In the genomic region with DNA sequence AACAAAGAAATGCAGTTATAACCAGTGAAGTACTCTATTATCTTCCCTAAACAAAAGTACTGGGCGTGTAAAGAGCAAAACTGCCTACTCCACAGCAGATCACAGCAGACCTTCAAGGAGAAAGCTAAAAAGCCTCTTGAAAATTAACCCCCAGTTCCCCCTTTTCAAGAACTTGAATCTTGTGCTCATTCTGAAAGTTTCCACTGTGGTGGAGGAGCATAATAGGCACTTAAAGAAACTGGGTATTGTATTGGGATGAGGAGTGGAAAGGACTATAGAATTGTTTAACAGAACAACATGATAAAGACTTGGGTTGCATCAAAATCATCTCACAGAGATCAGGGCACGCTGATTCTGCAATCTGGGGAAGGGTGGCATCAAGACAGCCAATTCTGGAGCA, we compare ENCODE assay signal across 11 cellular contexts. TPM values are rescaled to one million over a fixed set of nuclear protein-coding genes. Genes with fewer than 3 reads are reported as not detected.
A peak's percentile ranks its signal among the peaks of the same experiment; 100 is the strongest.
DNase-seq lines count a peak whose midpoint lies in the region; ATAC-seq and TF ChIP-seq lines count a peak whose summit lies in the region.
"Had no signal": no experiment of that assay in that cellular context is flagged by ENCODE, and none has a peak within 500 bp of the region (broad histone marks: within the 10 kb centered on the region; RNA-seq: fewer than 3 reads in every experiment).

No MANE protein-coding gene starts in this region.

- POLR2A ChIA-PET in PC-9 (lab: Charles Lee; ENCODE audit: unreplicated experiment): no interaction called here

- TF ChIP-seq CTCF in GM06990 (IDR thresholded peaks at IDR 0.05; ENCODE audit: insufficient read depth, low read length, poor library complexity, severe bottlenecking): no peak
- TF ChIP-seq CTCF in PC-9 (conservative IDR thresholded peaks at IDR 0.05): no peak
- no peak for TF ChIP-seq CTCF in progenitor cell of endocrine pancreas (IDR thresholded peaks at IDR 0.05; ENCODE audit: unreplicated experiment)

- peak overlapping the region; percentile 84 for H3K4me2 ChIP-seq in PC-9

- no peaks in the 10 kb centered on the region for H3K9me2 ChIP-seq in PC-9 (ENCODE audit: insufficient read depth)

- ATAC-seq in left lobe of liver: no peak
- ATAC-seq: activated CD4-positive, CD25-positive, alpha-beta regulatory T cell treated with anti-CD3 and anti-CD28 coated beads, Interleukin-2, amount 50 U/mL, for 24 hours had no signal

- no peak overlapping the region for H2AFZ ChIP-seq in PC-9

- peaks cover 20% of the 10 kb centered on the region for H3K4me1 Mint-ChIP-seq in progenitor cell of endocrine pancreas (ENCODE audit: low read depth)

- CTCF ChIA-PET in PC-9 (lab: Charles Lee): no interaction called here

- peaks cover 4% of the 10 kb centered on the region for H3K36me3 Mint-ChIP-seq in progenitor cell of endocrine pancreas (ENCODE audit: insufficient read depth)

- intact Hi-C loops in PC-9 (cut with micrococcal nuclease; ENCODE audit: unreplicated experiment): loop anchor here (10.0 kb wide), 2 partner anchors 129 to 299 kb away; no protein-coding TSS in a partner anchor

- H3F3A ChIP-seq in PC-9 (ENCODE audit: insufficient read depth, low read depth): peaks cover 12% of the 10 kb centered on the region; the same call in 1 of the 2 replicates

- H3K27me3 ChIP-seq in GM06990 (replicated peaks; ENCODE audit: control insufficient read depth, insufficient read depth, low read length) (no peaks in the 10 kb centered on the region), PC-9 (ENCODE audit: insufficient read depth, low read depth) (no peaks in the 10 kb centered on the region)

- H3K36me3 ChIP-seq in GM06990 (ENCODE audit: control insufficient read depth, insufficient read depth, low read length): peaks cover 4% of the 10 kb centered on the region; the same call in 1 of the 2 replicates
- peaks cover 6% of the 10 kb centered on the region; the same call in 1 of the 2 replicates for H3K36me3 ChIP-seq in PC-9 (ENCODE audit: low read depth)

- no peaks in the 10 kb centered on the region for H3K27me3 Mint-ChIP-seq in progenitor cell of endocrine pancreas

- H4K20me1 ChIP-seq in PC-9 (ENCODE audit: insufficient read depth): no peaks in the 10 kb centered on the region; the same call in 1 of the 2 replicates

- peaks cover 22% of the 10 kb centered on the region for H3K79me2 ChIP-seq in PC-9 (ENCODE audit: low read depth)

- peak overlapping the region; percentile 83 for H3K4me3 Mint-ChIP-seq in progenitor cell of endocrine pancreas (ENCODE audit: low read depth)

- TSS peak; percentile 60 for BruUV-seq in PC-9 (replicated peaks; lab: Mats Ljungman, UMichigan)

- peaks cover 20% of the 10 kb centered on the region for H3K4me1 ChIP-seq in PC-9 (replicated peaks; ENCODE audit: insufficient read depth)

- H3K9me3 Mint-ChIP-seq in progenitor cell of endocrine pancreas (ENCODE audit: low read depth): no peaks in the 10 kb centered on the region

- H3K27ac ChIP-seq in PC-9: no peak overlapping the region
- H3K27ac ChIP-seq in epithelial cell of prostate: peak overlapping the region; percentile 91

- DNase-seq in GM06990 (ENCODE audit: extremely low read depth, insufficient read length) (no peak), PC-9 (no peak), epithelial cell of prostate (ENCODE audit: low read depth, low spot score) (no peak), progenitor cell of endocrine pancreas (ENCODE audit: low spot score, unreplicated experiment) (no peak), cerebellar nuclear complex (lab: John Stamatoyannopoulos, UW) (no peak), left lobe of liver (ENCODE audit: low spot score) (no peak), cerebellum (ENCODE audit: low spot score) (no peak), LoVo (ENCODE audit: low spot score) (no peak)
- DNase-seq: hypothalamus; stimulated activated naive CD4-positive, alpha-beta T cell had no signal

- H3K4me3 ChIP-seq in GM06990 (replicated peaks; ENCODE audit: low read depth, low read length) (peak overlapping the region; percentile 79), PC-9 (peak overlapping the region; percentile 94; the same call in 1 of the 2 replicates)

- no peaks in the 10 kb centered on the region for H3K9me3 ChIP-seq in PC-9 (ENCODE audit: insufficient read depth, low read depth)

- H3K27ac Mint-ChIP-seq in progenitor cell of endocrine pancreas: no peak overlapping the region

RNA-seq across cellular contexts. Expression of a gene that starts 2.0 kb away (rescaled TPM):
- total RNA-seq in PC-9 (2021): 2.4 and 4.4 TPM in 2 replicates
- total RNA-seq in progenitor cell of endocrine pancreas: 8.7 and 10.6 TPM in 2 replicates
- total RNA-seq in left lobe of liver: 5.0 TPM
- total RNA-seq in cerebellum: 7.3 TPM

RNA-seq across cellular contexts. Expression of a gene that starts 51.1 kb away (rescaled TPM):
- total RNA-seq in PC-9 (2021) (not detected in 2 replicates), progenitor cell of endocrine pancreas (not detected in 2 replicates), left lobe of liver (191 TPM), cerebellum (not detected)

Comparison
In these comparisons a context has a peak if more than half of its experiments do, and no peak if none do; other contexts are left out.
1. RNA of a gene that starts 51.1 kb away (total RNA-seq): 191 TPM in left lobe of liver (single experiment); not detected in progenitor cell of endocrine pancreas, not detected in PC-9 and not detected in cerebellum (single experiment); every median in the first group is over 100 times any median in the second.